In the genomic region with DNA sequence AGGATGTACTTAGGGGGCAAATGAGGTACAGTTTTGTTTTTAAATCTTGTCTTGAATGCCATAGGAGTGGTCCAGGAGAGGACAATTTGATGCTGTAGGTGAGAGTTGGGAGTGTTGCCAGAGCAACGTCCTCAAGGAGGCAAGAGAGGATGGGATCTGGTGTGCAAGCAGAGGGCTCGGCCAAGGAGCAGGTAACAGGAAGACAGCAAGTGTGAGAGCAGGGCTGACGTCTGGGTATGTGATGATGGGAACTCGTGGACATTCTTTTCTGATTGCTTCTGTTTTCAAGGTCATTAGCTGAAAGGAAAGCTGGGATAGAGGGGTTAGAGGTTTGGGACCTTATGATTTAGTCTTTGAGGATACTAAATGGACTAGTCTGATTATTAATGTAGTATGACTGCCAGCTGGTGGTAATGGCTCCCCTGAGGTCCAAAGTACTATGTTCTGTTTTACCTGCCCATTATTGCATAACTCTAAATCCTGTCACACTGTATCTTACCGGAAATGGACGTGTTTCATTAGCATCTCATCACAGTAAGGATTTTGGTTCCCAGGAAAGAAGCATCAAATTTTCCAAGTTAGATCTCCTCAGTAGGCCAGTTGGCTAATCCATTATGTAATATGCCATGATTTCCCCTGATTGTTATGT, we compare ENCODE assay signal across 20 cellular contexts. TPM values are rescaled to one million over a fixed set of nuclear protein-coding genes. Genes with fewer than 3 reads are reported as not detected.
"Had no signal": no experiment of that assay in that cellular context is flagged by ENCODE, and none has a peak within 500 bp of the region (broad histone marks: within the 10 kb centered on the region; RNA-seq: fewer than 3 reads in every experiment).

No MANE protein-coding gene starts in this region.

- ATAC-seq: activated naive CD8-positive, alpha-beta T cell treated with anti-CD3 and anti-CD28 coated beads, Interleukin-2, amount 50 U/mL, for 24 hours; heart right ventricle; naive thymus-derived CD8-positive, alpha-beta T cell had no signal

- H3K27me3 ChIP-seq: heart right ventricle, neural progenitor cell, sigmoid colon, tibial nerve had no signal

- H3K9me3 ChIP-seq: heart right ventricle, sigmoid colon, tibial nerve had no signal

- H3K4me3 ChIP-seq: heart right ventricle, lung, neural progenitor cell, sigmoid colon, tibial nerve had no signal

- H3K4me3 Mint-ChIP-seq: activated B cell treated with CpG ODN at 0.5 μM for 24 hours; activated naive CD8-positive, alpha-beta T cell treated with anti-CD3 and anti-CD28 coated beads, Interleukin-2, amount 50 U/mL, for 24 hours; activated T-cell treated with anti-CD3 and anti-CD28 coated beads, Interleukin-2, amount 50 U/mL, for 24 hours; naive thymus-derived CD8-positive, alpha-beta T cell; neural progenitor cell had no signal

- DNase-seq: activated B cell treated with CpG ODN at 0.5 μM for 24 hours; activated CD4-positive, alpha-beta T cell treated with anti-CD3 and anti-CD28 coated beads for 48 hours; activated naive CD4-positive, alpha-beta T cell treated with Interleukin-2 at 50 U/mL for 16 hours; activated naive CD8-positive, alpha-beta T cell treated with anti-CD3 and anti-CD28 coated beads, Interleukin-2, amount 50 U/mL, for 24 hours; activated T-cell treated with anti-CD3 and anti-CD28 coated beads, Interleukin-2, amount 50 U/mL, for 24 hours; effector CD4-positive, alpha-beta T cell; erythroblast; foreskin fibroblast; heart right ventricle; naive thymus-derived CD8-positive, alpha-beta T cell; sigmoid colon; stimulated activated CD4-positive, alpha-beta T cell treated with anti-CD3 and anti-CD28 coated beads, Interleukin-2, amount 100 ng/mL, for 48 hours; stimulated activated CD8-positive, alpha-beta memory T cell treated with anti-CD3 and anti-CD28 coated beads, Interleukin-4, amount 100 ng/mL, for 48 hours; stimulated activated naive CD4-positive, alpha-beta T cell; T-helper 1 cell; T-helper 9 cell had no signal

- H3K27ac Mint-ChIP-seq: activated B cell treated with CpG ODN at 0.5 μM for 24 hours; activated naive CD8-positive, alpha-beta T cell treated with anti-CD3 and anti-CD28 coated beads, Interleukin-2, amount 50 U/mL, for 24 hours; activated T-helper 2 cell treated with anti-CD3 and anti-CD28 coated beads, Interferon-gamma antibody, Interleukin-2, Interleukin-4, amounts not matched to agents 10 μg/mL and 5 μg/mL and 100 μg/mL, durations not matched to agents 14 hours and 24 hours and 36 hours; neural progenitor cell had no signal

- H3K27me3 Mint-ChIP-seq: activated B cell treated with CpG ODN at 0.5 μM for 24 hours; activated naive CD8-positive, alpha-beta T cell treated with anti-CD3 and anti-CD28 coated beads, Interleukin-2, amount 50 U/mL, for 24 hours; activated T-cell treated with anti-CD3 and anti-CD28 coated beads, Interleukin-2, amount 50 U/mL, for 24 hours; naive thymus-derived CD8-positive, alpha-beta T cell had no signal

- H3K4me1 ChIP-seq: neural progenitor cell had no signal

- H3K36me3 ChIP-seq: neural progenitor cell had no signal

- H3K9me3 Mint-ChIP-seq: activated B cell treated with CpG ODN at 0.5 μM for 24 hours; activated naive CD8-positive, alpha-beta T cell treated with anti-CD3 and anti-CD28 coated beads, Interleukin-2, amount 50 U/mL, for 24 hours; activated T-cell treated with anti-CD3 and anti-CD28 coated beads, Interleukin-2, amount 50 U/mL, for 24 hours; activated T-helper 2 cell treated with anti-CD3 and anti-CD28 coated beads, Interferon-gamma antibody, Interleukin-2, Interleukin-4, amounts not matched to agents 10 μg/mL and 5 μg/mL and 100 μg/mL, durations not matched to agents 14 hours and 24 hours and 36 hours; naive thymus-derived CD8-positive, alpha-beta T cell; neural progenitor cell had no signal

- H3K27ac ChIP-seq: neural progenitor cell, sigmoid colon, tibial nerve had no signal

- H3K4me1 Mint-ChIP-seq: activated B cell treated with CpG ODN at 0.5 μM for 24 hours, neural progenitor cell had no signal

RNA-seq across cellular contexts. Expression of a gene that starts 39.5 kb away (rescaled TPM):
- total RNA-seq: activated B cell treated with CpG ODN at 0.5 μM for 24 hours; naive thymus-derived CD8-positive, alpha-beta T cell had no signal
